ENCODE assay signal across 8 cellular contexts in genomic region chr2:88754585-88755305, GRCh38.
DNase-seq lines count a peak whose midpoint lies in the region; ATAC-seq and TF ChIP-seq lines count a peak whose summit lies in the region.

No MANE protein-coding gene starts in this region.

- TF ChIP-seq CTCF in CD8-positive, alpha-beta T cell (IDR thresholded peaks at IDR 0.05): no peak
- TF ChIP-seq CTCF in suprapubic skin (IDR thresholded peaks at IDR 0.05): no peak

- peaks cover 48% of the 10 kb centered on the region for H3K4me1 Mint-ChIP-seq in CD8-positive, alpha-beta T cell (ENCODE audit: low read depth)
- H3K4me1 Mint-ChIP-seq in T-helper 2 cell treated with Interferon-gamma antibody and Interleukin-4, amounts not matched to agents 5 μg/mL and 100 μg/mL, for 36 hours (ENCODE audit: low read depth): peaks cover 13% of the 10 kb centered on the region

- intact Hi-C loops in CD8-positive, alpha-beta T cell (cut with DNase I, micrococcal nuclease): no loop called here

- no peak overlapping the region for H3K4me3 ChIP-seq in CD8-positive, alpha-beta T cell (ENCODE audit: low read depth, low read length)
- H3K4me3 ChIP-seq in suprapubic skin: no peak overlapping the region

- peaks cover 7% of the 10 kb centered on the region for H3K9me3 Mint-ChIP-seq in CD8-positive, alpha-beta T cell
- peaks cover 7% of the 10 kb centered on the region for H3K9me3 Mint-ChIP-seq in T-helper 2 cell treated with Interferon-gamma antibody and Interleukin-4, amounts not matched to agents 5 μg/mL and 100 μg/mL, for 36 hours

- H3K9me3 ChIP-seq in CD8-positive, alpha-beta T cell (ENCODE audit: low read length): no peaks in the 10 kb centered on the region
- peaks cover 17% of the 10 kb centered on the region for H3K9me3 ChIP-seq in suprapubic skin

- POLR2A ChIA-PET in CD8-positive, alpha-beta T cell (lab: Charles Lee): interaction anchor here (0.9 to 1.2 kb wide), 2 partner anchors 9 to 11 kb away, joined by 3 to 4 read pairs; no protein-coding TSS in a partner anchor

- peak overlapping the region; percentile 90 for H3K27ac Mint-ChIP-seq in CD8-positive, alpha-beta T cell
- peak overlapping the region; percentile 94 for H3K27ac Mint-ChIP-seq in T-helper 2 cell treated with Interferon-gamma antibody and Interleukin-4, amounts not matched to agents 5 μg/mL and 100 μg/mL, for 36 hours

- 77% methylated on average over 6 of the region's 6 CpGs for WGBS in suprapubic skin

- H3K4me3 Mint-ChIP-seq in CD8-positive, alpha-beta T cell: peak overlapping the region; percentile 10
- peak overlapping the region; percentile 39 for H3K4me3 Mint-ChIP-seq in T-helper 2 cell treated with Interferon-gamma antibody and Interleukin-4, amounts not matched to agents 5 μg/mL and 100 μg/mL, for 36 hours

- no peak for TF ChIP-seq POLR2A in suprapubic skin (IDR thresholded peaks at IDR 0.05)

- no peak for TF ChIP-seq EP300 in suprapubic skin (IDR thresholded peaks at IDR 0.05)

- peaks cover 5% of the 10 kb centered on the region for H3K36me3 ChIP-seq in CD8-positive, alpha-beta T cell (ENCODE audit: insufficient read depth, low read length)
- H3K36me3 ChIP-seq in suprapubic skin: peaks cover 49% of the 10 kb centered on the region

- no peak for DNase-seq in CD8-positive, alpha-beta T cell
- DNase-seq in GM19238 (ENCODE audit: insufficient read length, low spot score) (peak; percentile 12), SK-N-DZ (ENCODE audit: low spot score) (no peak), NOMO-1 (lab: John Stamatoyannopoulos, UW; ENCODE audit: unreplicated experiment in 2 of 2) (no peak), suprapubic skin (ENCODE audit: low spot score in 2 of 2) (no peak), iPS-NIHi11 (ENCODE audit: low spot score) (no peak)
- no peak for DNase-seq in T-helper 2 cell treated with Interferon-gamma antibody and Interleukin-4, amounts not matched to agents 5 μg/mL and 100 μg/mL, for 36 hours (ENCODE audit: low spot score)

- H3K27me3 Mint-ChIP-seq in CD8-positive, alpha-beta T cell (ENCODE audit: low read depth): no peaks in the 10 kb centered on the region
- H3K27me3 Mint-ChIP-seq in T-helper 2 cell treated with Interferon-gamma antibody and Interleukin-4, amounts not matched to agents 5 μg/mL and 100 μg/mL, for 36 hours (ENCODE audit: low read depth): no peaks in the 10 kb centered on the region

- no peaks in the 10 kb centered on the region for H3K27me3 ChIP-seq in CD8-positive, alpha-beta T cell (ENCODE audit: insufficient read depth, low read length)
- H3K27me3 ChIP-seq in suprapubic skin: no peaks in the 10 kb centered on the region

- CTCF ChIA-PET in CD8-positive, alpha-beta T cell (lab: Charles Lee): interaction anchor here (0.9 to 2.4 kb wide), 2 partner anchors 10 to 15 kb away, joined by 3 to 23 read pairs; no protein-coding TSS in a partner anchor

- ATAC-seq in CD8-positive, alpha-beta T cell: no peak
- peak; percentile 30 for ATAC-seq in HG03045 (IDR thresholded peaks at IDR 0.05; ENCODE audit: unreplicated experiment)

- peaks cover 30% of the 10 kb centered on the region for H3K4me1 ChIP-seq in CD8-positive, alpha-beta T cell (ENCODE audit: insufficient read depth, low read length)
- no peaks in the 10 kb centered on the region for H3K4me1 ChIP-seq in suprapubic skin

- peak overlapping the region; percentile 51 for H3K27ac ChIP-seq in CD8-positive, alpha-beta T cell (ENCODE audit: low read depth, low read length)
- no peak overlapping the region for H3K27ac ChIP-seq in suprapubic skin

- peaks cover 37% of the 10 kb centered on the region for H3K36me3 Mint-ChIP-seq in CD8-positive, alpha-beta T cell
- H3K36me3 Mint-ChIP-seq in T-helper 2 cell treated with Interferon-gamma antibody and Interleukin-4, amounts not matched to agents 5 μg/mL and 100 μg/mL, for 36 hours (ENCODE audit: low read depth): peaks cover 57% of the 10 kb centered on the region
